22 cellular contexts compared by ENCODE assay signal in genomic region chr12:108935165-108935564, GRCh38. TPM values are rescaled to one million over a fixed set of nuclear protein-coding genes. Genes with fewer than 3 reads are reported as not detected.
"Had no signal": no experiment of that assay in that cellular context is flagged by ENCODE, and none has a peak within 500 bp of the region (broad histone marks: within the 10 kb centered on the region; RNA-seq: fewer than 3 reads in every experiment).

No MANE protein-coding gene starts in this region.

- H3K36me3 ChIP-seq: brain microvascular endothelial cell, cardiac muscle cell, MG63 had no signal

- H3K27me3 ChIP-seq: brain microvascular endothelial cell, cardiac muscle cell, MG63 had no signal

- H3K4me3 ChIP-seq: cardiac muscle cell, MG63, PC-9 had no signal

- DNase-seq: activated CD4-positive, alpha-beta T cell treated with anti-CD3 and anti-CD28 coated beads for 1 hour; activated CD4-positive, alpha-beta T cell treated with anti-CD3 and anti-CD28 coated beads, Interleukin-2, amount 10 ng/mL, durations not matched to agents 24 days and 14 days; activated CD4-positive, alpha-beta T cell treated with anti-CD3 and anti-CD28 coated beads, Interleukin-2, amount 50 U/mL, for 48 hours; activated CD8-positive, alpha-beta memory T cell treated with anti-CD3 and anti-CD28 coated beads for 24 hours; activated gamma-delta T cell treated with Interleukin-2 at 50 U/mL for 16 hours; activated naive CD4-positive, alpha-beta T cell treated with anti-CD3 and anti-CD28 coated beads, Interleukin-2, amount 10 ng/mL, durations not matched to agents 7 days and 5 days; activated naive CD8-positive, alpha-beta T cell treated with anti-CD3 and anti-CD28 coated beads for 36 hours; activated T-cell treated with anti-CD3 and anti-CD28 coated beads, Interleukin-2, amount 50 U/mL, for 4 hours; brain microvascular endothelial cell; MG63; MV-4-11; NCI-H1092 treated with DMSO at 0.1 percent for 48 hours; NCI-H187; NCI-H2081; NCI-H524; NCI-H774; PC-9; SHP77 treated with DMSO at 0.1 percent for 48 hours had no signal

- H3K9me3 ChIP-seq: MG63 had no signal

- H2AFZ ChIP-seq: PC-9 had no signal

- H3K27ac ChIP-seq: brain microvascular endothelial cell, cardiac muscle cell, KMS-11, PC-9 had no signal

- H3K4me2 ChIP-seq: KMS-11, PC-9 had no signal

- H3K9ac ChIP-seq: KMS-11 had no signal

RNA-seq across cellular contexts. Expression of gene DAO, which starts 55.3 kb away (rescaled TPM):
- total RNA-seq: activated CD4-positive, alpha-beta T cell treated with anti-CD3 and anti-CD28 coated beads, Interleukin-2, amount 10 ng/mL, durations not matched to agents 24 days and 14 days; activated naive CD8-positive, alpha-beta T cell treated with anti-CD3 and anti-CD28 coated beads for 36 hours; activated T-cell treated with anti-CD3 and anti-CD28 coated beads, Interleukin-2, amount 50 U/mL, for 4 hours; cardiac muscle cell; PC-9; SK-MEL-5 had no signal
- polyA plus RNA-seq: adipose tissue, cardiac muscle cell had no signal
